8 cellular contexts compared by ENCODE assay signal in genomic region chr17:76139801-76140660, GRCh38. TPM values are rescaled to one million over a fixed set of nuclear protein-coding genes. Genes with fewer than 3 reads are reported as not detected.
A peak's percentile ranks its signal among the peaks of the same experiment; 100 is the strongest.
DNase-seq lines count a peak whose midpoint lies in the region; ATAC-seq, FAIRE-seq and TF ChIP-seq lines count a peak whose summit lies in the region.

No MANE protein-coding gene starts in this region.

- no peak for TF ChIP-seq CTCF in breast epithelium (IDR thresholded peaks at IDR 0.05)
- TF ChIP-seq CTCF in MCF 10A (IDR thresholded peaks at IDR 0.05; ENCODE audit: unreplicated experiment), result no peak
- TF ChIP-seq CTCF in lung (IDR thresholded peaks at IDR 0.05; ENCODE audit: control extremely low read depth, extremely low read depth), result no peak
- peak in 1 of 6 experiments; percentile 5 for TF ChIP-seq CTCF in thyroid gland (IDR thresholded peaks at IDR 0.05)

- intact Hi-C loops in breast epithelium (cut with DNase I; ENCODE audit: low total_unique reads), result no loop called here
- intact Hi-C loops in MCF 10A (cut with micrococcal nuclease), result no loop called here
- intact Hi-C loops in thyroid gland (cut with DNase I), result no loop called here

- H3K4me3 Mint-ChIP-seq in MCF 10A (ENCODE audit: unreplicated experiment), result no peak overlapping the region

- H3K4me3 ChIP-seq in breast epithelium (peak overlapping the region in 2 of 3 donors; percentile 7 to 66), lung (no peak overlapping the region), thyroid gland (replicated peaks in 1 of 3) (peak overlapping the region in 1 of 3 donors; percentile 14), small intestine (ENCODE audit: low read depth in 1 of 2, low read length in 2 of 2) (peak overlapping the region in 1 of 2 donors; percentile 24)

- DNase-seq in breast epithelium (ENCODE audit: low spot score in 2 of 2) (no peak), MCF 10A (ENCODE audit: unreplicated experiment) (no peak), lung (ENCODE audit: low spot score) (peak; percentile 71), thyroid gland (peak; percentile 63 to 69), NCI-H2029 (lab: John Stamatoyannopoulos, UW) (no peak), small intestine (no peak)
- no peak for DNase-seq in activated naive CD4-positive, alpha-beta T cell treated with anti-CD3 and anti-CD28 coated beads, Interleukin-2, amount 50 U/mL, for 72 hours (ENCODE audit: low spot score in 2 of 2)

- no peaks in the 10 kb centered on the region for H3K9me3 Mint-ChIP-seq in MCF 10A (ENCODE audit: unreplicated experiment)
- no peaks in the 10 kb centered on the region for H3K9me3 Mint-ChIP-seq in activated naive CD4-positive, alpha-beta T cell treated with anti-CD3 and anti-CD28 coated beads, Interleukin-2, amount 50 U/mL, for 72 hours

- CTCF ChIA-PET in MCF 10A (lab: Yijun Ruan, JAX), result interaction anchor here (0.6 kb wide), 1 partner anchor 258 kb away, joined by 3 read pairs; no protein-coding TSS in a partner anchor

- H3K36me3 ChIP-seq in breast epithelium (no peaks in the 10 kb centered on the region), lung (ENCODE audit: control insufficient read depth in 2 of 2, insufficient read depth in 2 of 2, low read length in 2 of 2) (no peaks in the 10 kb centered on the region), thyroid gland (no peaks in the 10 kb centered on the region), small intestine (ENCODE audit: control insufficient read depth in 2 of 2, insufficient read depth in 2 of 2, low read length in 2 of 2) (no peaks in the 10 kb centered on the region)

- H3K27me3 ChIP-seq in breast epithelium, result peaks cover 14 to 38% of the 10 kb centered on the region in 2 donors
- H3K27me3 ChIP-seq in lung (ENCODE audit: control insufficient read depth, insufficient read depth), result no peaks in the 10 kb centered on the region
- no peaks in the 10 kb centered on the region for H3K27me3 ChIP-seq in thyroid gland
- peaks cover 6 to 13% of the 10 kb centered on the region in 2 donors for H3K27me3 ChIP-seq in small intestine (ENCODE audit: control insufficient read depth in 2 of 2, insufficient read depth in 2 of 2, low read length in 2 of 2)

- POLR2A ChIA-PET in MCF 10A (lab: Yijun Ruan, JAX), result interaction anchor here (1.1 kb wide), 1 partner anchor 38 kb away, joined by 4 read pairs; no protein-coding TSS in a partner anchor

- no peaks in the 10 kb centered on the region for H3K4me1 Mint-ChIP-seq in MCF 10A (ENCODE audit: insufficient read depth, unreplicated experiment)

- peaks cover 0 to 2% of the 10 kb centered on the region in 2 donors for H3K4me1 ChIP-seq in breast epithelium
- H3K4me1 ChIP-seq in lung (ENCODE audit: control insufficient read depth in 2 of 2, insufficient read depth in 2 of 2, low read length in 2 of 2), result peaks cover 4 to 13% of the 10 kb centered on the region in 2 donors
- peaks cover 33 to 45% of the 10 kb centered on the region in 2 donors for H3K4me1 ChIP-seq in thyroid gland
- peaks cover 0 to 2% of the 10 kb centered on the region in 2 donors for H3K4me1 ChIP-seq in small intestine (ENCODE audit: control insufficient read depth in 2 of 2, insufficient read depth in 1 of 2, low read depth in 1 of 2, low read length in 1 of 2)

- no peak overlapping the region for H3K27ac ChIP-seq in breast epithelium
- H3K27ac ChIP-seq in lung (ENCODE audit: low read depth in 1 of 2, low read length in 1 of 2), result no peak overlapping the region
- H3K27ac ChIP-seq in thyroid gland, result no peak overlapping the region
- no peak overlapping the region for H3K27ac ChIP-seq in small intestine (ENCODE audit: low read depth in 1 of 2, low read length in 1 of 2)

- H3K36me3 Mint-ChIP-seq in MCF 10A (ENCODE audit: insufficient read depth, unreplicated experiment), result no peaks in the 10 kb centered on the region
- no peaks in the 10 kb centered on the region for H3K36me3 Mint-ChIP-seq in activated naive CD4-positive, alpha-beta T cell treated with anti-CD3 and anti-CD28 coated beads, Interleukin-2, amount 50 U/mL, for 72 hours

- 17 to 18% methylated on average over 58 to 78 of the region's 78 CpGs for WGBS in lung, 2 donors
- 39 to 42% methylated on average over 5 to 30 of the region's 78 CpGs for WGBS in thyroid gland, 2 donors
- WGBS in small intestine, 3 donors, result 24 to 32% (median 28%) methylated on average over 50 to 78 of the region's 78 CpGs

- H3K27ac Mint-ChIP-seq in MCF 10A (ENCODE audit: low read depth, unreplicated experiment), result no peak overlapping the region
- H3K27ac Mint-ChIP-seq in activated naive CD4-positive, alpha-beta T cell treated with anti-CD3 and anti-CD28 coated beads, Interleukin-2, amount 50 U/mL, for 72 hours, result peak overlapping the region in 1 of 2 donors; percentile 36

- no TSS peak for BruUV-seq in MCF 10A (replicated peaks; lab: Mats Ljungman, UMichigan)

- no peak for FAIRE-seq in small intestine (lab: Jason Lieb, UNC)

- H3K9me3 ChIP-seq in breast epithelium (no peaks in the 10 kb centered on the region), lung (ENCODE audit: control insufficient read depth in 2 of 2, insufficient read depth in 1 of 2, low read length in 1 of 2) (no peaks in the 10 kb centered on the region), thyroid gland (no peaks in the 10 kb centered on the region), small intestine (ENCODE audit: control insufficient read depth, low read depth) (no peaks in the 10 kb centered on the region)

- peak; percentile 27 to 32 for ATAC-seq in activated naive CD4-positive, alpha-beta T cell treated with anti-CD3 and anti-CD28 coated beads, Interleukin-2, amount 50 U/mL, for 72 hours
- ATAC-seq in lung (ENCODE audit: insufficient read depth, low FRiP score) (peak; percentile 27), HG02970 (IDR thresholded peaks at IDR 0.05; ENCODE audit: low FRiP score, unreplicated experiment) (no peak)

- TF ChIP-seq POLR2A in breast epithelium (IDR thresholded peaks at IDR 0.05), result no peak
- peak in 1 of 2 donors; percentile 49 for TF ChIP-seq POLR2A in thyroid gland (IDR thresholded peaks at IDR 0.05)

- no peaks in the 10 kb centered on the region for H3K27me3 Mint-ChIP-seq in MCF 10A (ENCODE audit: insufficient read depth, unreplicated experiment)

RNA-seq across cellular contexts. Expression of gene FOXJ1, which starts 1.0 kb away (rescaled TPM):
- under 1 TPM in 1 of 3 donors, not detected in 2; 0.15 TPM for total RNA-seq in breast epithelium
- total RNA-seq in MCF 10A (2022), result not detected in 2 replicates
- under 1 TPM; 0.46 to 0.56 TPM for total RNA-seq in activated naive CD4-positive, alpha-beta T cell treated with anti-CD3 and anti-CD28 coated beads, Interleukin-2, amount 50 U/mL, for 72 hours
- 10 to 100 TPM; 66.1 to 95.0 TPM for total RNA-seq in lung
- polyA plus RNA-seq in lung, result 10 to 100 TPM; 32.5 to 34.5 TPM
- 1 to 10 TPM; 1.1 to 6.5 (median 5.7) TPM for total RNA-seq in thyroid gland
- under 1 TPM in 2 of 3 donors, not detected in 1; 0.22 to 0.63 TPM for polyA plus RNA-seq in small intestine

RNA-seq across cellular contexts. Expression of gene EXOC7, which starts 36.4 kb away (rescaled TPM):
- total RNA-seq in breast epithelium (100 to 1,000 TPM in 1 of 3 donors, 10 to 100 TPM in 2; 91.4 to 103 (median 93.9) TPM), MCF 10A (2022) (80.8 and 106 TPM in 2 replicates), lung (100 to 1,000 TPM; 109 to 111 TPM), thyroid gland (100 to 1,000 TPM in 3 of 4 donors, 10 to 100 TPM in 1; 97.8 to 131 (median 115) TPM)
- total RNA-seq in activated naive CD4-positive, alpha-beta T cell treated with anti-CD3 and anti-CD28 coated beads, Interleukin-2, amount 50 U/mL, for 72 hours, result 10 to 100 TPM; 85.0 to 91.9 TPM
- polyA plus RNA-seq in lung (10 to 100 TPM; 49.9 to 52.3 TPM), small intestine (10 to 100 TPM; 47.3 to 51.7 (median 47.7) TPM)

Comparison
In these comparisons a context has a peak if more than half of its experiments do, and no peak if none do; other contexts are left out.
1. DNase-seq: peak in lung (single experiment) and thyroid gland (2 of 2); none in breast epithelium (0 of 2), MCF 10A (single experiment), activated naive CD4-positive, alpha-beta T cell treated with anti-CD3 and anti-CD28 coated beads, Interleukin-2, amount 50 U/mL, for 72 hours (0 of 2), NCI-H2029 (single experiment) and small intestine (single experiment).
2. RNA of gene FOXJ1, which starts 1.0 kb away (total RNA-seq): 66.1 to 95.0 TPM in lung; 1.1 to 6.5 TPM in thyroid gland, 0.46 to 0.56 TPM in activated naive CD4-positive, alpha-beta T cell treated with anti-CD3 and anti-CD28 coated beads, Interleukin-2, amount 50 U/mL, for 72 hours, 0.15 TPM in breast epithelium and not detected in MCF 10A; every median in the first group is over 4 times any median in the second.